ENCODE assay signal across 8 cellular contexts in genomic region chr2:102005989-102006885, GRCh38. TPM values are rescaled to one million over a fixed set of nuclear protein-coding genes. Genes with fewer than 3 reads are reported as not detected.
DNase-seq lines count a peak whose midpoint lies in the region; ATAC-seq and TF ChIP-seq lines count a peak whose summit lies in the region.

No MANE protein-coding gene starts in this region.

- POLR2A ChIA-PET in activated naive CD8-positive, alpha-beta T cell treated with anti-CD3 and anti-CD28 coated beads, Interleukin-2, amount 10 ng/mL, durations not matched to agents 7 days and 5 days (lab: Charles Lee) = interaction anchor here (1.2 kb wide), 1 partner anchor 234 kb away, joined by 3 read pairs; no protein-coding TSS in a partner anchor

- TF ChIP-seq CTCF in HL-60 (IDR thresholded peaks at IDR 0.05; ENCODE audit: insufficient read depth, low read length) = peak; percentile 68
- peak; percentile 61 for TF ChIP-seq CTCF in neutrophil (IDR thresholded peaks at IDR 0.05)

- peaks cover 7% of the 10 kb centered on the region for H3K27me3 Mint-ChIP-seq in activated naive CD8-positive, alpha-beta T cell treated with anti-CD3 and anti-CD28 coated beads, Interleukin-2, amount 10 ng/mL, durations not matched to agents 7 days and 5 days
- no peaks in the 10 kb centered on the region for H3K27me3 Mint-ChIP-seq in activated naive CD8-positive, alpha-beta T cell treated with anti-CD3 and anti-CD28 coated beads for 36 hours
- peaks cover 39% of the 10 kb centered on the region for H3K27me3 Mint-ChIP-seq in T-helper 17 cell

- H3K4me3 ChIP-seq in HL-60 (replicated peaks; ENCODE audit: insufficient read depth, low read length) (no peak overlapping the region), neutrophil (ENCODE audit: low read depth in 1 of 2, low read length in 1 of 2) (no peak overlapping the region)

- H3K27ac Mint-ChIP-seq in activated naive CD8-positive, alpha-beta T cell treated with anti-CD3 and anti-CD28 coated beads, Interleukin-2, amount 10 ng/mL, durations not matched to agents 7 days and 5 days = no peak overlapping the region
- no peak overlapping the region for H3K27ac Mint-ChIP-seq in activated naive CD8-positive, alpha-beta T cell treated with anti-CD3 and anti-CD28 coated beads for 36 hours
- H3K27ac Mint-ChIP-seq in T-helper 17 cell = peak overlapping the region; percentile 45

- ATAC-seq in activated naive CD8-positive, alpha-beta T cell treated with anti-CD3 and anti-CD28 coated beads, Interleukin-2, amount 10 ng/mL, durations not matched to agents 7 days and 5 days (ENCODE audit: low read depth) = peak; percentile 44
- ATAC-seq in T-helper 17 cell (peak; percentile 83), HG03460 (IDR thresholded peaks at IDR 0.05; ENCODE audit: unreplicated experiment) (no peak)

- H3K4me1 Mint-ChIP-seq in activated naive CD8-positive, alpha-beta T cell treated with anti-CD3 and anti-CD28 coated beads, Interleukin-2, amount 10 ng/mL, durations not matched to agents 7 days and 5 days = peaks cover 2% of the 10 kb centered on the region
- H3K4me1 Mint-ChIP-seq in activated naive CD8-positive, alpha-beta T cell treated with anti-CD3 and anti-CD28 coated beads for 36 hours = peaks cover 7% of the 10 kb centered on the region
- H3K4me1 Mint-ChIP-seq in T-helper 17 cell = peaks cover 14% of the 10 kb centered on the region

- H3K4me1 ChIP-seq in neutrophil (ENCODE audit: control insufficient read depth in 1 of 2, insufficient read depth in 1 of 2, low read depth in 1 of 2, low read length in 1 of 2) = peaks cover 2 to 33% of the 10 kb centered on the region in 2 experiments

- peaks cover 73% of the 10 kb centered on the region for H3K36me3 ChIP-seq in neutrophil

- no peaks in the 10 kb centered on the region for H3K36me3 Mint-ChIP-seq in activated naive CD8-positive, alpha-beta T cell treated with anti-CD3 and anti-CD28 coated beads, Interleukin-2, amount 10 ng/mL, durations not matched to agents 7 days and 5 days
- H3K36me3 Mint-ChIP-seq in activated naive CD8-positive, alpha-beta T cell treated with anti-CD3 and anti-CD28 coated beads for 36 hours = no peaks in the 10 kb centered on the region
- H3K36me3 Mint-ChIP-seq in T-helper 17 cell (ENCODE audit: low read depth) = peaks cover 4% of the 10 kb centered on the region

- H3K9me3 Mint-ChIP-seq in activated naive CD8-positive, alpha-beta T cell treated with anti-CD3 and anti-CD28 coated beads, Interleukin-2, amount 10 ng/mL, durations not matched to agents 7 days and 5 days = no peaks in the 10 kb centered on the region
- H3K9me3 Mint-ChIP-seq in activated naive CD8-positive, alpha-beta T cell treated with anti-CD3 and anti-CD28 coated beads for 36 hours = no peaks in the 10 kb centered on the region

- no peak overlapping the region for H3K4me3 Mint-ChIP-seq in activated naive CD8-positive, alpha-beta T cell treated with anti-CD3 and anti-CD28 coated beads, Interleukin-2, amount 10 ng/mL, durations not matched to agents 7 days and 5 days
- no peak overlapping the region for H3K4me3 Mint-ChIP-seq in activated naive CD8-positive, alpha-beta T cell treated with anti-CD3 and anti-CD28 coated beads for 36 hours
- peak overlapping the region; percentile 74 for H3K4me3 Mint-ChIP-seq in T-helper 17 cell

- H3K27ac ChIP-seq in HL-60 (replicated peaks) = no peak overlapping the region
- peak overlapping the region; percentile 50 for H3K27ac ChIP-seq in neutrophil

- H3K9me3 ChIP-seq in T-helper 17 cell (ENCODE audit: control insufficient read depth, low read length, poor library complexity, severe bottlenecking) (no peaks in the 10 kb centered on the region), neutrophil (no peaks in the 10 kb centered on the region)

- H3K27me3 ChIP-seq in HL-60 (ENCODE audit: insufficient read depth, poor library complexity, severe bottlenecking) = no peaks in the 10 kb centered on the region
- H3K27me3 ChIP-seq in neutrophil = no peaks in the 10 kb centered on the region

- no peak for DNase-seq in activated naive CD8-positive, alpha-beta T cell treated with anti-CD3 and anti-CD28 coated beads, Interleukin-2, amount 10 ng/mL, durations not matched to agents 7 days and 5 days
- no peak for DNase-seq in activated naive CD8-positive, alpha-beta T cell treated with anti-CD3 and anti-CD28 coated beads for 36 hours
- DNase-seq in HL-60 (ENCODE audit: low read depth in 1 of 2, low spot score in 1 of 2) (peak; percentile 47 to 56), T-helper 17 cell (peak in 1 of 3 donors; percentile 26), fibroblast of peridontal ligament (ENCODE audit: extremely low read depth) (peak; percentile 61), G401 (ENCODE audit: low spot score) (no peak)

- in situ Hi-C loops in G401 (cut with HindIII; ENCODE audit: low sequenced_read_pairs) = no loop called here

RNA-seq across cellular contexts. Expression of gene IL1R2, which starts 14.5 kb away (rescaled TPM):
- under 1 TPM in 1 of 2 experiments, not detected in 1; 0.53 TPM for total RNA-seq in activated naive CD8-positive, alpha-beta T cell treated with anti-CD3 and anti-CD28 coated beads, Interleukin-2, amount 10 ng/mL, durations not matched to agents 7 days and 5 days
- total RNA-seq in activated naive CD8-positive, alpha-beta T cell treated with anti-CD3 and anti-CD28 coated beads for 36 hours = under 1 TPM; 0.21 to 0.28 TPM
- 1 to 10 TPM; 1.1 to 1.9 TPM for total RNA-seq in T-helper 17 cell
- not detected in 2 replicates for total RNA-seq in G401 (2014; rRNA removed; shearing (Covaris generic))

Comparison
In these comparisons a context has a peak if more than half of its experiments do, and no peak if none do; other contexts are left out.
1. DNase-seq: peak in HL-60 (2 of 2) and fibroblast of peridontal ligament (single experiment); none in activated naive CD8-positive, alpha-beta T cell treated with anti-CD3 and anti-CD28 coated beads, Interleukin-2, amount 10 ng/mL, durations not matched to agents 7 days and 5 days (single experiment), activated naive CD8-positive, alpha-beta T cell treated with anti-CD3 and anti-CD28 coated beads for 36 hours (single experiment) and G401 (single experiment).